ENCODE assay signal across 13 cellular contexts in the genomic region with DNA sequence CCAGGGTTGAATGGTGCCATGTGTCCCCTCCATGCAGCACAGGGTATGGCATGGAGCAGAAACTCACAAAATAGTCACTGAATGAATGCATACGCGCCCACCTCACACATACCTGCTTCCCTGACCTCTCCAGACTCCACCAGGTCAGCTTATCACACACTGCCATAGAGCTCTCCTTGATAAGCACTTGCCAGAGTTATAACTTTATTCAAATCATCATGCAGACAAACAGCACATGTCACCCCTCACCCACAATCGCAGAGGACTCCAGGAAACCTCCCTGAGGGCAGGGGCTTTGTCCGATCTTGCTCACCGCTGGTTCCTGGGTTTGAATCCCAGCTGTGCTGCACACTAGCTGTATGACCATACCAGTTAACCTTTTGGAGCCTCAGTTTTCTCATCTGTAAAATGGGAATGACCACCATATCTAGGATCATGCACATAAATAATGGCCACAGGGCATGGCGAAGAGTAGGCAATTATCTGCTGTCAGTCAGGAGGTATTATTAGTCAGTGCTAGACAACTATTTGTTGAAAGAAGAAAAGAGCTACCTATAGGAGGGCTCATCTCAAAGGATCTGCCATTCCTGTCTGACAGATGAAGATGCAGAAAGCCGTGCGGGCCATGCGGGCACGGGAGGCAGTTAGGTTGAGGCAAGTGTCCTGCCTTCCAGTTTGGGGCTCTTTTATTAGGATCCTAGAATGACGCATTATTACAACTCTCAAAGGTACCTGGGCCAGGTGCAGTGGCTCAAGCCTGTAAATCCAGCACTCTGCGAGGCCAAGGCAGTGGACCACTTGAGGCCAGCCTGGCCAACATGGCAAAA. TPM values are rescaled to one million over a fixed set of nuclear protein-coding genes. Genes with fewer than 3 reads are reported as not detected.
DNase-seq lines count a peak whose midpoint lies in the region; ATAC-seq and TF ChIP-seq lines count a peak whose summit lies in the region.
"Had no signal": no experiment of that assay in that cellular context is flagged by ENCODE, and none has a peak within 500 bp of the region (broad histone marks: within the 10 kb centered on the region; RNA-seq: fewer than 3 reads in every experiment).

No MANE protein-coding gene starts in this region.

- H4K20me1 ChIP-seq in fibroblast of lung (ENCODE audit: control insufficient read depth, extremely low read depth, insufficient read depth, low read length) = no peaks in the 10 kb centered on the region

- DNase-seq in activated T-cell treated with anti-CD3 and anti-CD28 coated beads, Interleukin-2, amount 50 U/mL, for 24 hours = no peak
- DNase-seq in activated T-cell treated with anti-CD3 and anti-CD28 coated beads for 4 hours = no peak
- no peak for DNase-seq in activated CD4-positive, alpha-beta memory T cell treated with anti-CD3 and anti-CD28 coated beads for 36 hours
- DNase-seq in fibroblast of lung (ENCODE audit: low read depth in 2 of 2) = no peak
- no peak for DNase-seq in stimulated activated effector memory CD8-positive, alpha-beta T cell treated with anti-CD3 and anti-CD28 coated beads, Interleukin-12 subunit alpha, Interleukin-12 subunit beta, amount 100 ng/mL, for 72 hours (ENCODE audit: low spot score in 2 of 2)
- DNase-seq in Kasumi-1 (lab: John Stamatoyannopoulos, UW) = no peak
- DNase-seq: left cardiac atrium, NCI-H1048 had no signal

- H3K36me3 Mint-ChIP-seq in activated T-cell treated with anti-CD3 and anti-CD28 coated beads, Interleukin-2, amount 50 U/mL, for 24 hours (ENCODE audit: low read depth) = peaks cover 56% of the 10 kb centered on the region
- peaks cover 22% of the 10 kb centered on the region for H3K36me3 Mint-ChIP-seq in activated CD4-positive, alpha-beta memory T cell treated with anti-CD3 and anti-CD28 coated beads for 36 hours
- peaks cover 71% of the 10 kb centered on the region for H3K36me3 Mint-ChIP-seq in stimulated activated effector memory CD8-positive, alpha-beta T cell treated with anti-CD3 and anti-CD28 coated beads, Interleukin-12 subunit alpha, Interleukin-12 subunit beta, amount 100 ng/mL, for 72 hours

- no peaks in the 10 kb centered on the region for H3K9me3 Mint-ChIP-seq in activated T-cell treated with anti-CD3 and anti-CD28 coated beads, Interleukin-2, amount 50 U/mL, for 24 hours
- no peaks in the 10 kb centered on the region for H3K9me3 Mint-ChIP-seq in activated CD4-positive, alpha-beta memory T cell treated with anti-CD3 and anti-CD28 coated beads for 36 hours
- H3K9me3 Mint-ChIP-seq in stimulated activated effector memory CD8-positive, alpha-beta T cell treated with anti-CD3 and anti-CD28 coated beads, Interleukin-12 subunit alpha, Interleukin-12 subunit beta, amount 100 ng/mL, for 72 hours = no peaks in the 10 kb centered on the region

- H3K36me3 ChIP-seq in fibroblast of lung (ENCODE audit: control insufficient read depth, insufficient read depth, low read length) = peaks cover 6% of the 10 kb centered on the region

- peak overlapping the region; percentile 95 for H3K27ac Mint-ChIP-seq in activated T-cell treated with anti-CD3 and anti-CD28 coated beads, Interleukin-2, amount 50 U/mL, for 24 hours
- peak overlapping the region; percentile 95 for H3K27ac Mint-ChIP-seq in activated CD4-positive, alpha-beta memory T cell treated with anti-CD3 and anti-CD28 coated beads for 36 hours
- H3K27ac Mint-ChIP-seq in stimulated activated effector memory CD8-positive, alpha-beta T cell treated with anti-CD3 and anti-CD28 coated beads, Interleukin-12 subunit alpha, Interleukin-12 subunit beta, amount 100 ng/mL, for 72 hours = peak overlapping the region; percentile 93

- no peak for ATAC-seq in stimulated activated effector memory CD8-positive, alpha-beta T cell treated with anti-CD3 and anti-CD28 coated beads, Interleukin-12 subunit alpha, Interleukin-12 subunit beta, amount 100 ng/mL, for 72 hours
- ATAC-seq in GM18870 (IDR thresholded peaks at IDR 0.05; ENCODE audit: unreplicated experiment) = no peak
- no peak for ATAC-seq in HG03025 (IDR thresholded peaks at IDR 0.05; ENCODE audit: low FRiP score, unreplicated experiment)

- H3K4me1 Mint-ChIP-seq in activated T-cell treated with anti-CD3 and anti-CD28 coated beads, Interleukin-2, amount 50 U/mL, for 24 hours (ENCODE audit: low read depth) = peaks cover 58% of the 10 kb centered on the region
- H3K4me1 Mint-ChIP-seq in activated CD4-positive, alpha-beta memory T cell treated with anti-CD3 and anti-CD28 coated beads for 36 hours (ENCODE audit: low read depth) = peaks cover 38% of the 10 kb centered on the region
- peaks cover 53% of the 10 kb centered on the region for H3K4me1 Mint-ChIP-seq in stimulated activated effector memory CD8-positive, alpha-beta T cell treated with anti-CD3 and anti-CD28 coated beads, Interleukin-12 subunit alpha, Interleukin-12 subunit beta, amount 100 ng/mL, for 72 hours

- H3K79me2 ChIP-seq in fibroblast of lung (ENCODE audit: control insufficient read depth, insufficient read depth, low read length) = no peaks in the 10 kb centered on the region

- H3K4me3 ChIP-seq in fibroblast of lung (replicated peaks in 1 of 4; ENCODE audit: control extremely low read depth in 1 of 4, insufficient read depth in 1 of 4, low read depth in 3 of 4, low read length in 4 of 4) = no peak overlapping the region
- H3K4me3 ChIP-seq: smooth muscle cell, thoracic aorta had no signal

- TF ChIP-seq CTCF in fibroblast of lung (conservative IDR thresholded peaks at IDR 0.05 in 1 of 2, IDR thresholded peaks at IDR 0.05 in 1 of 2; ENCODE audit: low read depth in 1 of 2, low read length in 2 of 2) = no peak

- H3K9ac ChIP-seq in fibroblast of lung (ENCODE audit: insufficient read depth, low read length) = no peak overlapping the region

- CTCF ChIA-PET in activated CD4-positive, alpha-beta memory T cell treated with anti-CD3 and anti-CD28 coated beads for 36 hours (lab: Charles Lee) = interaction anchor here (0.7 to 2.3 kb wide), 2 partner anchors 33 to 107 kb away, joined by 4 to 10 read pairs; no protein-coding TSS in a partner anchor

- H3K27me3 Mint-ChIP-seq in activated T-cell treated with anti-CD3 and anti-CD28 coated beads, Interleukin-2, amount 50 U/mL, for 24 hours = no peaks in the 10 kb centered on the region
- no peaks in the 10 kb centered on the region for H3K27me3 Mint-ChIP-seq in activated CD4-positive, alpha-beta memory T cell treated with anti-CD3 and anti-CD28 coated beads for 36 hours

- H3K27ac ChIP-seq in fibroblast of lung (ENCODE audit: insufficient read depth, low read length) = peak overlapping the region; percentile 26

- H3K9me3 ChIP-seq in fibroblast of lung (ENCODE audit: control insufficient read depth, insufficient read depth, low read depth, low read length) = no peaks in the 10 kb centered on the region
- H3K9me3 ChIP-seq: thoracic aorta had no signal

- H3K4me1 ChIP-seq in fibroblast of lung (ENCODE audit: control insufficient read depth, extremely low read depth, insufficient read depth, low read length) = peaks cover 12% of the 10 kb centered on the region

- H3K27me3 ChIP-seq in fibroblast of lung (ENCODE audit: control insufficient read depth, insufficient read depth, low read length) = no peaks in the 10 kb centered on the region

- intact Hi-C loops in activated CD4-positive, alpha-beta memory T cell treated with anti-CD3 and anti-CD28 coated beads for 36 hours (cut with micrococcal nuclease) = no loop called here

- POLR2A ChIA-PET in activated CD4-positive, alpha-beta memory T cell treated with anti-CD3 and anti-CD28 coated beads for 36 hours (lab: Charles Lee) = interaction anchor here (0.5 kb wide), 1 partner anchor 185 kb away, joined by 5 read pairs; no protein-coding TSS in a partner anchor

- H2AFZ ChIP-seq in fibroblast of lung (ENCODE audit: low read length) = no peak overlapping the region

- no peak overlapping the region for H3K4me2 ChIP-seq in fibroblast of lung (ENCODE audit: extremely low read depth, insufficient read depth, low read length)
- H3K4me2 ChIP-seq: smooth muscle cell had no signal

- H3K4me3 Mint-ChIP-seq in activated T-cell treated with anti-CD3 and anti-CD28 coated beads, Interleukin-2, amount 50 U/mL, for 24 hours = no peak overlapping the region
- no peak overlapping the region for H3K4me3 Mint-ChIP-seq in activated CD4-positive, alpha-beta memory T cell treated with anti-CD3 and anti-CD28 coated beads for 36 hours
- H3K4me3 Mint-ChIP-seq in stimulated activated effector memory CD8-positive, alpha-beta T cell treated with anti-CD3 and anti-CD28 coated beads, Interleukin-12 subunit alpha, Interleukin-12 subunit beta, amount 100 ng/mL, for 72 hours = no peak overlapping the region

RNA-seq across cellular contexts. Expression of a gene that starts 14.0 kb away (rescaled TPM):
- 10 to 100 TPM; 42.5 to 43.0 TPM for total RNA-seq in activated CD4-positive, alpha-beta memory T cell treated with anti-CD3 and anti-CD28 coated beads for 36 hours
- total RNA-seq in fibroblast of lung = 13.6 and 14.5 TPM in 2 replicates
- 8.6 and 17.5 TPM in 2 replicates for polyA plus RNA-seq in fibroblast of lung
- 12.4 and 23.7 TPM in 2 replicates for polyA plus RNA-seq in fibroblast of lung (2012)
- 27.2 and 29.2 TPM in 2 replicates for polyA minus RNA-seq in fibroblast of lung (ENCODE audit: low replicate concordance)

RNA-seq across cellular contexts. Expression of a gene that starts 14.2 kb away (rescaled TPM):
- 1 to 10 TPM; 2.2 to 3.7 TPM for total RNA-seq in activated CD4-positive, alpha-beta memory T cell treated with anti-CD3 and anti-CD28 coated beads for 36 hours
- total RNA-seq in fibroblast of lung = 7.2 and 14.7 TPM in 2 replicates
- polyA plus RNA-seq in fibroblast of lung = 5.1 TPM in 2 replicates
- polyA plus RNA-seq in fibroblast of lung (2012) = 6.7 and 6.8 TPM in 2 replicates
- polyA minus RNA-seq in fibroblast of lung (ENCODE audit: low replicate concordance) = 8.9 and 9.6 TPM in 2 replicates

RNA-seq across cellular contexts. Expression of a gene that starts 28.4 kb away (rescaled TPM):
- total RNA-seq in activated CD4-positive, alpha-beta memory T cell treated with anti-CD3 and anti-CD28 coated beads for 36 hours = 1 to 10 TPM; 3.1 to 3.7 TPM
- 0.26 and 0.33 TPM in 2 replicates for total RNA-seq in fibroblast of lung
- polyA plus RNA-seq in fibroblast of lung = 0.27 TPM in 2 replicates
- polyA plus RNA-seq in fibroblast of lung (2012) = 2.6 and 3.9 TPM in 2 replicates
- 1.4 and 1.6 TPM in 2 replicates for polyA minus RNA-seq in fibroblast of lung (ENCODE audit: low replicate concordance)
- total RNA-seq: myocyte had no signal

RNA-seq across cellular contexts. Expression of a gene that starts 34.4 kb away (rescaled TPM):
- total RNA-seq in activated CD4-positive, alpha-beta memory T cell treated with anti-CD3 and anti-CD28 coated beads for 36 hours = 100 to 1,000 TPM; 104 to 112 TPM
- total RNA-seq in fibroblast of lung = 86.0 and 112 TPM in 2 replicates
- polyA plus RNA-seq in fibroblast of lung = 65.2 and 129 TPM in 2 replicates
- polyA plus RNA-seq in fibroblast of lung (2012) = 67.1 and 142 TPM in 2 replicates
- polyA minus RNA-seq in fibroblast of lung (ENCODE audit: low replicate concordance) = 167 and 210 TPM in 2 replicates

RNA-seq across cellular contexts. Expression of a gene that starts 34.6 kb away (rescaled TPM):
- 10 to 100 TPM; 18.3 to 19.9 TPM for total RNA-seq in activated CD4-positive, alpha-beta memory T cell treated with anti-CD3 and anti-CD28 coated beads for 36 hours
- 11.6 and 12.2 TPM in 2 replicates for total RNA-seq in fibroblast of lung
- 11.7 TPM in 2 replicates for polyA plus RNA-seq in fibroblast of lung
- 4.1 and 4.2 TPM in 2 replicates for polyA plus RNA-seq in fibroblast of lung (2012)
- polyA minus RNA-seq in fibroblast of lung (ENCODE audit: low replicate concordance) = 17.7 and 28.5 TPM in 2 replicates
